ENCODE assay signal across 17 cellular contexts in the genomic region with DNA sequence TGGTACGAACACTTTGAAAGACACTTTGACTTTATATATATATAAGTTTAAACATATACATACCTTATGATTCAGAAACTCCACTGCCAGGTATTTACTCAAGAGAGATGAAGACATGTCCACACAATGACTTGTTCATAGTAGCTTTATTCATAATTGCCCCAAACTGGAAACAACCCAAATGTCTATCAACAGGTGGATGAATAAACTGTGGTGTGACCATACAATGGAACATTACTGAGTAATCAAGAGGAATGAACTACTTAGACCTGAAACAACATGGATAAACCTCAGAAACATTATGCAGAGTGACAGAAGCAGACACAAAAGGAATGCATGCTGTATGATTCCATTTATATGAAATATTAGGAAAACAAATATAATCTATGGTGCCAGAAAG.
"Had no signal": no experiment of that assay in that cellular context is flagged by ENCODE, and none has a peak within 500 bp of the region (broad histone marks: within the 10 kb centered on the region; RNA-seq: fewer than 3 reads in every experiment).

No MANE protein-coding gene starts in this region.

- H3K27me3 Mint-ChIP-seq: type B pancreatic cell had no signal

- DNase-seq: cerebellar nuclear complex; endodermal cell; esophagus squamous epithelium; foreskin fibroblast; immature natural killer cell; naive thymus-derived CD8-positive, alpha-beta T cell; right cardiac atrium; stimulated activated CD4-positive, alpha-beta T cell treated with anti-CD3 and anti-CD28 coated beads, Interleukin-2, amount 100 ng/mL, for 48 hours; stimulated activated naive CD8-positive, alpha-beta T cell treated with anti-CD3 and anti-CD28 coated beads, Interleukin-15, Interleukin-2, amounts not matched to agents 100 U/mL and 50 U/mL, for 24 hours; thyroid gland; uterus had no signal

- H3K4me2 ChIP-seq: smooth muscle cell had no signal

- H3K9me3 ChIP-seq: esophagus squamous epithelium, suprapubic skin, thyroid gland, uterus had no signal

- H3K4me3 Mint-ChIP-seq: dendritic cell treated with granulocyte-macrophage colony-stimulating factor and Interleukin-4, amounts not matched to agents 40 ng/mL and 50 ng/mL, for 4 days; endodermal cell; immature natural killer cell; naive thymus-derived CD8-positive, alpha-beta T cell; neural crest cell; type B pancreatic cell had no signal

- H3K9me3 Mint-ChIP-seq: dendritic cell treated with granulocyte-macrophage colony-stimulating factor and Interleukin-4, amounts not matched to agents 40 ng/mL and 50 ng/mL, for 4 days; endodermal cell; immature natural killer cell; naive thymus-derived CD8-positive, alpha-beta T cell; type B pancreatic cell had no signal

- H3K4me1 ChIP-seq: uterus had no signal

- H3K4me3 ChIP-seq: esophagus squamous epithelium, smooth muscle cell, suprapubic skin, thyroid gland, uterus had no signal

- ATAC-seq: naive thymus-derived CD8-positive, alpha-beta T cell; right cardiac atrium; stimulated activated naive CD8-positive, alpha-beta T cell treated with anti-CD3 and anti-CD28 coated beads, Interleukin-15, Interleukin-2, amounts not matched to agents 100 U/mL and 50 U/mL, for 24 hours had no signal

- FAIRE-seq: endothelial cell of umbilical vein had no signal

- H3K27me3 ChIP-seq: suprapubic skin, thyroid gland, uterus had no signal

- H3K27ac ChIP-seq: suprapubic skin, thyroid gland, uterus had no signal

- H3K36me3 ChIP-seq: esophagus squamous epithelium, suprapubic skin, thyroid gland, uterus had no signal

- H3K36me3 Mint-ChIP-seq: immature natural killer cell; naive thymus-derived CD8-positive, alpha-beta T cell; type B pancreatic cell had no signal

- H3K27ac Mint-ChIP-seq: dendritic cell treated with granulocyte-macrophage colony-stimulating factor and Interleukin-4, amounts not matched to agents 40 ng/mL and 50 ng/mL, for 4 days; endodermal cell; immature natural killer cell; naive thymus-derived CD8-positive, alpha-beta T cell; type B pancreatic cell had no signal
